Comparison of ENCODE assay signal across 8 cellular contexts in the genomic region with DNA sequence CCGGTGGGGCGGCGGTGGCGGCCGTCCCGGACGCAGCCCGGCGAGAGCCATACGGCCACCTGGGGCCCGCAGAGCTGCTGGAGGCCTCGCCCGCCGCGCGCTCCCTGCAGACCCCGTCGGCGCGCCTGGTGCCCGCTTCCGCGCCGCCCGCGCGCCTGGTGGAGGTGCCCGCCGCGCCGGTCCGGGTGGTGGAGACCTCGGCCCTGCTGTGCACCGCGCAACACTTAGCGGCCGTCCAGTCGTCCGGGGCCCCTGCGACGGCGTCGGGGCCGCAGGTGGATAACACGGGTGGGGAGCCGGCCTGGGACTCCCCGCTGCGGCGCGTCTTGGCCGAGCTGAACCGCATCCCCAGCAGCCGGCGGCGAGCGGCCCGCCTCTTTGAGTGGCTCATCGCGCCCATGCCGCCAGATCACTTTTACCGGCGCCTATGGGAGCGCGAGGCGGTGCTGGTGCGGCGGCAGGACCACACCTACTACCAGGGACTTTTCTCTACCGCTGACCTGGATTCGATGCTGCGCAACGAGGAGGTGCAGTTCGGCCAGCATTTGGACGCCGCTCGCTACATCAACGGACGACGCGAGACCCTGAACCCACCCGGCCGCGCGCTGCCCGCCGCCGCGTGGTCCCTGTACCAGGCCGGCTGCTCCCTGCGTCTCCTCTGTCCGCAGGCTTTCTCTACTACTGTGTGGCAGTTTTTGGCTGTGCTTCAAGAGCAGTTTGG. TPM values are rescaled to one million over a fixed set of nuclear protein-coding genes. Genes with fewer than 3 reads are reported as not detected.
DNase-seq lines count a peak whose midpoint lies in the region; ATAC-seq and TF ChIP-seq lines count a peak whose summit lies in the region.

No MANE protein-coding gene starts in this region.

- H3K9ac ChIP-seq in SK-N-MC (ENCODE audit: insufficient read length), result peak overlapping the region; percentile 93

- no peak for TF ChIP-seq POLR2A in sigmoid colon (IDR thresholded peaks at IDR 0.05)

- H3K9me3 Mint-ChIP-seq in IgD-negative memory B cell, result no peaks in the 10 kb centered on the region

- DNase-seq in DMS79 (lab: John Stamatoyannopoulos, UW), result peak; percentile 32
- DNase-seq in SK-N-MC (ENCODE audit: low read depth, low spot score), result no peak
- DNase-seq in activated naive CD8-positive, alpha-beta T cell treated with anti-CD3 and anti-CD28 coated beads, Interleukin-2, amount 50 U/mL, for 16 hours (ENCODE audit: low read depth, low spot score), result peak; percentile 20
- DNase-seq in right cardiac atrium, result peak; percentile 55 to 84 (median 81)
- DNase-seq in sigmoid colon, result peak; percentile 83
- no peak for DNase-seq in kidney glomerular epithelial cell (lab: John Stamatoyannopoulos, UW)

- H3K4me3 Mint-ChIP-seq in IgD-negative memory B cell, result peak overlapping the region; percentile 86 to 97 (median 93)

- peaks cover 5% of the 10 kb centered on the region for H3K36me3 Mint-ChIP-seq in IgD-negative memory B cell

- H3K9me3 ChIP-seq in SK-N-MC (ENCODE audit: low read depth, low read length) (no peaks in the 10 kb centered on the region), right cardiac atrium (ENCODE audit: control insufficient read depth, low read length) (no peaks in the 10 kb centered on the region), sigmoid colon (no peaks in the 10 kb centered on the region)

- no peak for TF ChIP-seq EP300 in sigmoid colon (IDR thresholded peaks at IDR 0.05)

- peaks cover 26 to 34% (median 29%) of the 10 kb centered on the region in 3 donors for H3K4me1 Mint-ChIP-seq in IgD-negative memory B cell

- H3K27me3 Mint-ChIP-seq in IgD-negative memory B cell, result peaks cover 6% of the 10 kb centered on the region

- H3K4me1 ChIP-seq in right cardiac atrium (ENCODE audit: control insufficient read depth, insufficient read depth, low read length) (peaks cover 8% of the 10 kb centered on the region), sigmoid colon (peaks cover 0 to 32% (median 26%) of the 10 kb centered on the region in 4 donors)

- H3K4me3 ChIP-seq in SK-N-MC (peak overlapping the region; percentile 99), right cardiac atrium (ENCODE audit: low read length) (peak overlapping the region; percentile 68), sigmoid colon (peak overlapping the region; percentile 64 to 93 (median 66))

- H3K36me3 ChIP-seq in SK-N-MC (ENCODE audit: insufficient read depth, low read length) (peaks cover 16% of the 10 kb centered on the region), sigmoid colon (peaks cover 0 to 4% (median 0%) of the 10 kb centered on the region in 4 donors)

- no peak for TF ChIP-seq CTCF in sigmoid colon (IDR thresholded peaks at IDR 0.05)

- H3K27me3 ChIP-seq in right cardiac atrium (ENCODE audit: control insufficient read depth, insufficient read depth) (no peaks in the 10 kb centered on the region), sigmoid colon (no peaks in the 10 kb centered on the region)

- H3K27ac Mint-ChIP-seq in IgD-negative memory B cell, result peak overlapping the region in 2 of 3 donors; percentile 39 to 71

- H3K27ac ChIP-seq in SK-N-MC, result no peak overlapping the region
- peak overlapping the region; percentile 26 for H3K27ac ChIP-seq in right cardiac atrium (ENCODE audit: low read length)
- peak overlapping the region; percentile 92 to 95 (median 92) for H3K27ac ChIP-seq in sigmoid colon

- ATAC-seq in GM21528 (IDR thresholded peaks at IDR 0.05; ENCODE audit: low FRiP score, unreplicated experiment), result peak; percentile 56
- peak; percentile 53 to 58 for ATAC-seq in right cardiac atrium

- 1% methylated on average over 90 of the region's 90 CpGs for WGBS in right cardiac atrium
- 1% methylated on average over 90 of the region's 90 CpGs for WGBS in sigmoid colon, 2 donors

- intact Hi-C loops in right cardiac atrium (cut with DNase I), result no loop called here
- intact Hi-C loops in sigmoid colon (cut with DNase I), result no loop called here

RNA-seq across cellular contexts. Expression of gene RIOX1, which starts 0.7 kb away (rescaled TPM):
- 20.8 TPM for polyA plus RNA-seq in IgD-negative memory B cell
- 10 to 100 TPM in 3 of 4 donors, 1 to 10 TPM in 1; 9.2 to 14.4 (median 11.6) TPM for total RNA-seq in right cardiac atrium
- 7.3 TPM for polyA plus RNA-seq in right cardiac atrium
- total RNA-seq in sigmoid colon, result 10 to 100 TPM in 2 of 4 donors, 1 to 10 TPM in 2; 8.9 to 15.8 (median 11.6) TPM
- 1 to 10 TPM; 3.0 to 8.2 (median 4.4) TPM for polyA plus RNA-seq in sigmoid colon

RNA-seq across cellular contexts. Expression of gene NUMB, which starts 33.1 kb away (rescaled TPM):
- polyA plus RNA-seq in IgD-negative memory B cell, result 58.3 TPM
- total RNA-seq in right cardiac atrium, result 10 to 100 TPM; 40.8 to 50.0 (median 43.5) TPM
- 21.1 TPM for polyA plus RNA-seq in right cardiac atrium
- total RNA-seq in sigmoid colon, result 10 to 100 TPM; 37.6 to 80.3 (median 55.7) TPM
- polyA plus RNA-seq in sigmoid colon, result 10 to 100 TPM; 42.5 to 53.4 (median 45.6) TPM

RNA-seq across cellular contexts. Expression of gene ACOT1, which starts 45.5 kb away (rescaled TPM):
- 3.7 TPM for polyA plus RNA-seq in IgD-negative memory B cell
- total RNA-seq in right cardiac atrium, result 10 to 100 TPM in 2 of 4 donors, 1 to 10 TPM in 2; 4.9 to 14.7 (median 7.7) TPM
- polyA plus RNA-seq in right cardiac atrium, result 16.2 TPM
- 10 to 100 TPM in 3 of 4 donors, 1 to 10 TPM in 1; 6.9 to 25.3 (median 19.0) TPM for total RNA-seq in sigmoid colon
- 1 to 10 TPM; 2.9 to 6.5 (median 6.0) TPM for polyA plus RNA-seq in sigmoid colon

Comparison
In these comparisons a context has a peak if more than half of its experiments do, and no peak if none do; other contexts are left out.
1. DNase-seq: peak in DMS79 (single experiment), activated naive CD8-positive, alpha-beta T cell treated with anti-CD3 and anti-CD28 coated beads, Interleukin-2, amount 50 U/mL, for 16 hours (single experiment), right cardiac atrium (3 of 3) and sigmoid colon (single experiment); none in SK-N-MC (single experiment) and kidney glomerular epithelial cell (single experiment).
2. Peak in every context shown above with its lines, with median percentiles within 50 percentile points of each other: H3K4me3 ChIP-seq.